In the genomic region with DNA sequence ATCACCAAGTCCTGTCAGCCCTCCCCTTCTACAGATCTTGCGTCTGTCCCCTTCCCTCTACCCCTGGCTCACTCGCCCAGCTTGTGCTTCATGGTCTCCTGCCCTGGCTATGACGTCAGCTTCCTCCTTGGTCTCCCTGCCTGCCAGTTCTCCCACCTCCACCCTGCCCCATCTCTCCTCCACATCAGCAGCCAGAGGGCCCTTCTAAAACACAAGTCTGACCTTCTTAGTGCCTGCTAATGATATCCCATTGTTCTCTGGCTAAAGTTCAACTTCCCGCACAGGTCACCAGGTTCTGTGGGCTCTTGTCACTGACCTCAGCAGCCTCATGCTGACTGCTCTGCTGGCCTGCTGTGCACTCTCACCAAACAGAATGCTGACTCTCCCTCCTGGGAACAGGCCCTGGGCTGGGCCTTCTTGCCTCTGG, we compare ENCODE assay signal across 12 cellular contexts. TPM values are rescaled to one million over a fixed set of nuclear protein-coding genes. Genes with fewer than 3 reads are reported as not detected.
DNase-seq lines count a peak whose midpoint lies in the region; ATAC-seq and TF ChIP-seq lines count a peak whose summit lies in the region.
"Had no signal": no experiment of that assay in that cellular context is flagged by ENCODE, and none has a peak within 500 bp of the region (broad histone marks: within the 10 kb centered on the region; RNA-seq: fewer than 3 reads in every experiment).

No MANE protein-coding gene starts in this region.

- peaks cover 0 to 7% of the 10 kb centered on the region in 2 donors for H3K27me3 Mint-ChIP-seq in natural killer cell (ENCODE audit: low read depth in 2 of 2)

- no peaks in the 10 kb centered on the region for H3K27me3 ChIP-seq in BLaER1 treated with 17β-estradiol and CSF1 and Interleukin-3, amounts not matched to agents 10 nM and 100 nM
- H3K27me3 ChIP-seq in MG63 = no peaks in the 10 kb centered on the region
- no peaks in the 10 kb centered on the region for H3K27me3 ChIP-seq in breast epithelium

- peak overlapping the region; percentile 42 to 78 (median 61) for H3K4me2 ChIP-seq in BLaER1 treated with 17β-estradiol and CSF1 and Interleukin-3, amounts not matched to agents 10 nM and 100 nM

- no peaks in the 10 kb centered on the region for H3K9me3 Mint-ChIP-seq in natural killer cell

- no peak for TF ChIP-seq POLR2A in breast epithelium (IDR thresholded peaks at IDR 0.05)

- peak; percentile 41 for DNase-seq in MG63
- DNase-seq in breast epithelium (ENCODE audit: low spot score in 2 of 2) = peak in 1 of 2 donors; percentile 39
- DNase-seq in left lobe of liver (ENCODE audit: low spot score) = peak; percentile 81
- no peak for DNase-seq in natural killer cell
- no peak for DNase-seq in AG08396 (ENCODE audit: low spot score)
- DNase-seq in stimulated activated naive CD8-positive, alpha-beta T cell treated with anti-CD3 and anti-CD28 coated beads, Interleukin-15, Interleukin-2, amounts not matched to agents 100 U/mL and 50 U/mL, for 24 hours = no peak
- DNase-seq: activated CD4-positive, CD25-positive, alpha-beta regulatory T cell treated with anti-CD3 and anti-CD28 coated beads, Interleukin-2, amount 50 U/mL, for 72 hours; C1 segment of cervical spinal cord; NCI-H1417 had no signal

- no peak overlapping the region for H3K4me3 Mint-ChIP-seq in natural killer cell

- H3K4me1 Mint-ChIP-seq in natural killer cell = peaks cover 0 to 9% of the 10 kb centered on the region in 2 donors

- H3K9ac ChIP-seq in BLaER1 treated with 17β-estradiol and CSF1 and Interleukin-3, amounts not matched to agents 10 nM and 100 nM = peak overlapping the region in 7 of 11 experiments; percentile 38 to 65 (median 44); a peak in 13 of 22 replicates

- no peak overlapping the region for H3K27ac Mint-ChIP-seq in natural killer cell

- H3K36me3 ChIP-seq in BLaER1 treated with 17β-estradiol and CSF1 and Interleukin-3, amounts not matched to agents 10 nM and 100 nM = no peaks in the 10 kb centered on the region
- H3K36me3 ChIP-seq in MG63 (no peaks in the 10 kb centered on the region), breast epithelium (no peaks in the 10 kb centered on the region)

- no peaks in the 10 kb centered on the region for H4K20me1 ChIP-seq in BLaER1 treated with 17β-estradiol and CSF1 and Interleukin-3, amounts not matched to agents 10 nM and 100 nM

- no peaks in the 10 kb centered on the region for H3K9me3 ChIP-seq in BLaER1 treated with 17β-estradiol and CSF1 and Interleukin-3, amounts not matched to agents 10 nM and 100 nM (replicated peaks in 1 of 11)
- H3K9me3 ChIP-seq in MG63 (no peaks in the 10 kb centered on the region), breast epithelium (no peaks in the 10 kb centered on the region)

- TF ChIP-seq CTCF in breast epithelium (IDR thresholded peaks at IDR 0.05) = no peak
- no peak for TF ChIP-seq CTCF in natural killer cell (IDR thresholded peaks at IDR 0.05)

- peak; percentile 45 for ATAC-seq in left lobe of liver
- no peak for ATAC-seq in HG03175 (IDR thresholded peaks at IDR 0.05; ENCODE audit: unreplicated experiment)
- no peak for ATAC-seq in natural killer cell
- no peak for ATAC-seq in stimulated activated naive CD8-positive, alpha-beta T cell treated with anti-CD3 and anti-CD28 coated beads, Interleukin-15, Interleukin-2, amounts not matched to agents 100 U/mL and 50 U/mL, for 24 hours
- ATAC-seq: Panc1 had no signal

- H3K36me3 Mint-ChIP-seq in natural killer cell = no peaks in the 10 kb centered on the region

- H3K4me3 ChIP-seq in BLaER1 treated with 17β-estradiol and CSF1 and Interleukin-3, amounts not matched to agents 10 nM and 100 nM = no peak overlapping the region
- H3K4me3 ChIP-seq in MG63 (no peak overlapping the region), breast epithelium (no peak overlapping the region)

- peak overlapping the region in 8 of 11 experiments; percentile 47 to 71 (median 60); a peak in 16 of 22 replicates for H3K27ac ChIP-seq in BLaER1 treated with 17β-estradiol and CSF1 and Interleukin-3, amounts not matched to agents 10 nM and 100 nM
- peak overlapping the region; percentile 75 to 90 for H3K27ac ChIP-seq in breast epithelium

- intact Hi-C loops in breast epithelium (cut with DNase I; ENCODE audit: low total_unique reads) (loop anchor here (5.0 kb wide), 1 partner anchor 36 kb away; no protein-coding TSS in a partner anchor), natural killer cell (cut with micrococcal nuclease) (no loop called here)

- H3K4me1 ChIP-seq in BLaER1 treated with 17β-estradiol and CSF1 and Interleukin-3, amounts not matched to agents 10 nM and 100 nM = peaks cover 22 to 33% (median 27%) of the 10 kb centered on the region in 10 experiments
- peaks cover 0 to 3% of the 10 kb centered on the region in 2 donors for H3K4me1 ChIP-seq in breast epithelium

RNA-seq across cellular contexts. Expression of a gene that starts 24.6 kb away (rescaled TPM):
- 0.07 and 0.25 TPM in 2 replicates for total RNA-seq in MG63 (2014; rRNA removed; shearing (Covaris generic); ENCODE audit: low replicate concordance)
- 1 to 10 TPM in 1 of 3 donors, under 1 TPM in 2; 0.32 to 5.3 (median 0.98) TPM for total RNA-seq in breast epithelium
- 14.7 TPM for total RNA-seq in left lobe of liver
- 1 to 10 TPM in 1 of 3 donors, under 1 TPM in 2; 0.70 to 1.9 (median 0.92) TPM for total RNA-seq in natural killer cell

RNA-seq across cellular contexts. Expression of a gene that starts 28.6 kb away (rescaled TPM):
- total RNA-seq in MG63 (2014; rRNA removed; shearing (Covaris generic); ENCODE audit: low replicate concordance) = 4.8 and 5.8 TPM in 2 replicates
- total RNA-seq in breast epithelium = 10 to 100 TPM in 1 of 3 donors, 1 to 10 TPM in 2; 3.0 to 61.5 (median 7.9) TPM
- total RNA-seq in left lobe of liver = 108 TPM
- total RNA-seq in natural killer cell = 1 to 10 TPM; 2.8 to 4.4 (median 3.7) TPM

RNA-seq across cellular contexts. Expression of a gene that starts 43.1 kb away (rescaled TPM):
- total RNA-seq in MG63 (2014; rRNA removed; shearing (Covaris generic); ENCODE audit: low replicate concordance) = 28.4 and 41.5 TPM in 2 replicates
- total RNA-seq in breast epithelium (10 to 100 TPM; 10.1 to 30.3 (median 19.3) TPM), left lobe of liver (5.5 TPM), natural killer cell (10 to 100 TPM in 1 of 3 donors, 1 to 10 TPM in 2; 8.8 to 14.6 (median 9.9) TPM)

Comparison
In these comparisons a context has a peak if more than half of its experiments do, and no peak if none do; other contexts are left out.
1. DNase-seq: peak in MG63 (single experiment) and left lobe of liver (single experiment); none in natural killer cell (single experiment), AG08396 (single experiment) and stimulated activated naive CD8-positive, alpha-beta T cell treated with anti-CD3 and anti-CD28 coated beads, Interleukin-15, Interleukin-2, amounts not matched to agents 100 U/mL and 50 U/mL, for 24 hours (single experiment).